Comparison of ENCODE assay signal across 1 cellular context in genomic region chr16:48999508-48999907, GRCh38.
TF ChIP-seq lines count a peak whose summit lies in the region.

No MANE protein-coding gene starts in this region.

TF ChIP-seq in GM23338, 12 proteins besides CTCF, POLR2A, EP300 and RAD21 (continued from another document):
- TF ChIP-seq NANOG (IDR thresholded peaks at IDR 0.05; ENCODE audit: borderline replicate concordance) = no peak
- no peak for TF ChIP-seq ZNF331 (CRISPR knock-in tag; IDR thresholded peaks at IDR 0.05; ENCODE audit: low read depth)
- TF ChIP-seq REST (IDR thresholded peaks at IDR 0.05; ENCODE audit: unreplicated experiment) = no peak
- TF ChIP-seq ETS1 (IDR thresholded peaks at IDR 0.05) = no peak
TF ChIP-seq in GM23338: peak in this region for 0.
